In the genomic region with DNA sequence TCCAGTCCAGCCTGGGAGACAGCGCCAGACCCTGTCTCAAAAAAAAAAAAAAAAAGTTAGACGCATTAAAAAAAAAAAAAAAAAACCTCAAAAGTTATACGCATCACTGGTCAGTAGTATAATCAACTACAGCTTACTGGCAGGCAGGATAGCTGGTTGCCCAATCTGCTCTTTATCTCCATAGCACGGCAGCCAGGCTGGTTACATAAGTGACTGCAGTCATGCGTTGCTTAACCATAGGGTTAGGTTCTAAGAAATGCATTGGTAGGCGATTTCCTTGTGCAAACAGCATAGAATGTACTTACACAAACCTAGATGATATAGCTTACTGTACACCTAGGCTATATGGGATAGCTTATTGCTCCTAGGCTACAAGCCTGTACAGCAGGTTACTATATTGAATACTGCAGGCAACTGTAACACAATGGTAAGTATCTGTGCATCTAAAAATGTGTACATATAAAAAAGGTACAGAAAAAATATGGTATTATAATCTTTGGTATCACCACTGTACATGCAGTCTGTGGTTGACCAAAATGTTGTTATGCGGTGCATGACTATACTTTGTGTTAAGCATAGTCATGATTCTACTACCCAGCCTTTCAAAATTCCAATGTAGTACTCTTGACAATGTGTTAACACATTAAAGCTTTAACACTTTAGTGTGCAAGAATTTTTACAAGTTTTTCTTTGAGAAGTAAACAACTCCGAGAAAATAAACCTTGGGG, we compare ENCODE assay signal across 11 cellular contexts. TPM values are rescaled to one million over a fixed set of nuclear protein-coding genes. Genes with fewer than 3 reads are reported as not detected.
A peak's percentile ranks its signal among the peaks of the same experiment; 100 is the strongest.
DNase-seq lines count a peak whose midpoint lies in the region; ATAC-seq and TF ChIP-seq lines count a peak whose summit lies in the region.
"Had no signal": no experiment of that assay in that cellular context is flagged by ENCODE, and none has a peak within 500 bp of the region (broad histone marks: within the 10 kb centered on the region; RNA-seq: fewer than 3 reads in every experiment).

No MANE protein-coding gene starts in this region.

- no peak overlapping the region for H2AFZ ChIP-seq in Loucy (ENCODE audit: low read length)

- no peak overlapping the region for H3K4me3 ChIP-seq in AG10803 (ENCODE audit: low read length)
- H3K4me3 ChIP-seq in Loucy (ENCODE audit: low read length, poor library complexity, severe bottlenecking), result no peak overlapping the region
- no peak overlapping the region for H3K4me3 ChIP-seq in adipocyte (ENCODE audit: low read length)
- no peak overlapping the region for H3K4me3 ChIP-seq in mesendoderm (ENCODE audit: low read length)
- H3K4me3 ChIP-seq: BLaER1 treated with 17β-estradiol and CSF1 and Interleukin-3, amounts not matched to agents 10 nM and 100 nM had no signal

- ATAC-seq in GM18498 (IDR thresholded peaks at IDR 0.05; ENCODE audit: unreplicated experiment), result no peak
- ATAC-seq: SK-N-SH treated with all-trans-retinoic acid at 6 μM for 48 hours had no signal

- no peak overlapping the region for H2BK15ac ChIP-seq in mesendoderm (replicated peaks; ENCODE audit: low read depth)

- no CpG with 5 or more reads among the region's 8 CpGs for WGBS in mesendoderm (ENCODE audit: extremely low coverage, insufficient coverage, low lambda C conversion rate)

- no peak overlapping the region for H3K18ac ChIP-seq in mesendoderm (ENCODE audit: low read length)

- no peak overlapping the region for H4K8ac ChIP-seq in mesendoderm (ENCODE audit: low read depth, low read length)

- no peak overlapping the region for H2AK5ac ChIP-seq in mesendoderm (ENCODE audit: low read length)

- no peak overlapping the region for H4K5ac ChIP-seq in mesendoderm (ENCODE audit: low read length)

- no peaks in the 10 kb centered on the region for H3K27me3 ChIP-seq in Loucy (ENCODE audit: insufficient read depth, low read length, poor library complexity, severe bottlenecking)
- H3K27me3 ChIP-seq in adipocyte (replicated peaks; ENCODE audit: control insufficient read depth, insufficient read depth, low read length), result no peaks in the 10 kb centered on the region
- no peaks in the 10 kb centered on the region for H3K27me3 ChIP-seq in mesendoderm (ENCODE audit: insufficient read depth, low read length, poor library complexity)
- H3K27me3 ChIP-seq: BLaER1 treated with 17β-estradiol and CSF1 and Interleukin-3, amounts not matched to agents 10 nM and 100 nM had no signal

- no peak overlapping the region for H2BK120ac ChIP-seq in mesendoderm (ENCODE audit: low read depth, low read length)

- H3K9me3 ChIP-seq in Loucy (ENCODE audit: insufficient read depth, low read depth, low read length), result no peaks in the 10 kb centered on the region
- H3K9me3 ChIP-seq in adipocyte (ENCODE audit: control insufficient read depth, low read length), result no peaks in the 10 kb centered on the region

- peaks cover 16% of the 10 kb centered on the region; the same call in 1 of the 2 replicates for H3K36me3 ChIP-seq in Loucy (ENCODE audit: insufficient read depth, low read length)
- no peaks in the 10 kb centered on the region for H3K36me3 ChIP-seq in adipocyte (ENCODE audit: control insufficient read depth, insufficient read depth, low read length, severe bottlenecking)
- no peaks in the 10 kb centered on the region for H3K36me3 ChIP-seq in mesendoderm (ENCODE audit: control insufficient read depth, insufficient read depth, low read length)

- H3K9ac ChIP-seq in Loucy (ENCODE audit: low read depth, low read length, poor library complexity, severe bottlenecking) (no peak overlapping the region), adipocyte (ENCODE audit: low read length) (no peak overlapping the region), mesendoderm (ENCODE audit: low read length) (no peak overlapping the region)
- H3K9ac ChIP-seq: BLaER1 treated with 17β-estradiol and CSF1 and Interleukin-3, amounts not matched to agents 10 nM and 100 nM had no signal

- no peaks in the 10 kb centered on the region for H4K20me1 ChIP-seq in Loucy (ENCODE audit: insufficient read depth, low read length, poor library complexity, severe bottlenecking)
- H4K20me1 ChIP-seq: BLaER1 treated with 17β-estradiol and CSF1 and Interleukin-3, amounts not matched to agents 10 nM and 100 nM had no signal

- H3K9me2 ChIP-seq in Loucy (replicated peaks; ENCODE audit: low read depth, low read length), result no peaks in the 10 kb centered on the region

- H3K23ac ChIP-seq in mesendoderm (ENCODE audit: low read length), result no peak overlapping the region

- H3K79me2 ChIP-seq in Loucy (ENCODE audit: insufficient read depth, low read length) (peaks cover 17% of the 10 kb centered on the region; the same call in 1 of the 2 replicates), mesendoderm (ENCODE audit: control insufficient read depth, insufficient read depth, low read length) (no peaks in the 10 kb centered on the region)

- no peak overlapping the region for H3K27ac ChIP-seq in mesendoderm (ENCODE audit: low read depth, low read length)
- H3K27ac ChIP-seq: BLaER1 treated with 17β-estradiol and CSF1 and Interleukin-3, amounts not matched to agents 10 nM and 100 nM had no signal

- H3F3A ChIP-seq in Loucy (ENCODE audit: low read depth), result no peaks in the 10 kb centered on the region

- H2BK5ac ChIP-seq in mesendoderm (ENCODE audit: low read length), result no peak overlapping the region

- H3K4ac ChIP-seq in mesendoderm (ENCODE audit: low read depth, low read length), result no peak overlapping the region

- peak overlapping the region; percentile 44 for H3K4me2 ChIP-seq in Loucy (ENCODE audit: low read depth, low read length, poor library complexity, severe bottlenecking)
- no peak overlapping the region for H3K4me2 ChIP-seq in mesendoderm (ENCODE audit: low read length)

- H3K56ac ChIP-seq in mesendoderm (ENCODE audit: low read length), result no peak overlapping the region

- peaks cover 27% of the 10 kb centered on the region for H3K4me1 ChIP-seq in Loucy (ENCODE audit: insufficient read depth, low read length, poor library complexity, severe bottlenecking)
- H3K4me1 ChIP-seq in adipocyte (ENCODE audit: control insufficient read depth, insufficient read depth, low read length), result peaks cover 13% of the 10 kb centered on the region
- no peaks in the 10 kb centered on the region for H3K4me1 ChIP-seq in mesendoderm (ENCODE audit: control insufficient read depth, low read depth, low read length)

- TF ChIP-seq CTCF in AG10803 (conservative IDR thresholded peaks at IDR 0.05; ENCODE audit: low read length) (no peak), Loucy (conservative IDR thresholded peaks at IDR 0.05; ENCODE audit: low read length) (no peak)

- peaks cover 2% of the 10 kb centered on the region for H3K79me1 ChIP-seq in mesendoderm (ENCODE audit: low read length)

- DNase-seq in AG10803 (ENCODE audit: low read depth) (peak; percentile 48), adipocyte (ENCODE audit: low read depth) (peak; percentile 26), kidney tubule cell (ENCODE audit: low spot score) (peak; percentile 86), activated gamma-delta T cell treated with Interleukin-2 at 50 U/mL for 16 hours (no peak), mesendoderm (no peak), T1000 (lab: John Stamatoyannopoulos, UW) (no peak)
- DNase-seq: NCI-H146 had no signal

RNA-seq across cellular contexts. Expression of a gene that starts 8.1 kb away (rescaled TPM):
- 11.2 TPM for polyA plus RNA-seq in mesendoderm (2013, experiment 1 of 2)
- polyA plus RNA-seq in mesendoderm (2013, experiment 2 of 2), result 11.8 TPM

RNA-seq across cellular contexts. Expression of a gene that starts 8.2 kb away (rescaled TPM):
- 8.8 TPM for polyA plus RNA-seq in mesendoderm (2013, experiment 1 of 2)
- polyA plus RNA-seq in mesendoderm (2013, experiment 2 of 2), result 8.4 TPM

Comparison
In these comparisons a context has a peak if more than half of its experiments do, and no peak if none do; other contexts are left out.
1. DNase-seq: peak in AG10803 (single experiment), adipocyte (single experiment) and kidney tubule cell (single experiment); none in activated gamma-delta T cell treated with Interleukin-2 at 50 U/mL for 16 hours (single experiment), mesendoderm (single experiment) and T1000 (single experiment).